Comparison of ENCODE assay signal across 21 cellular contexts in genomic region chr16:53059672-53060071, GRCh38. TPM values are rescaled to one million over a fixed set of nuclear protein-coding genes. Genes with fewer than 3 reads are reported as not detected.
"Had no signal": no experiment of that assay in that cellular context is flagged by ENCODE, and none has a peak within 500 bp of the region (broad histone marks: within the 10 kb centered on the region; RNA-seq: fewer than 3 reads in every experiment).

No MANE protein-coding gene starts in this region.

- H3K9me3 Mint-ChIP-seq: activated naive CD8-positive, alpha-beta T cell treated with anti-CD3 and anti-CD28 coated beads for 36 hours; effector memory CD8-positive, alpha-beta T cell; naive thymus-derived CD8-positive, alpha-beta T cell; stimulated activated effector memory CD8-positive, alpha-beta T cell treated with anti-CD3 and anti-CD28 coated beads, Interleukin-12 subunit alpha, Interleukin-12 subunit beta, amount 100 ng/mL, for 72 hours; T-cell; T-helper 2 cell treated with Interferon-gamma antibody and Interleukin-4, amounts not matched to agents 5 μg/mL and 100 μg/mL, for 36 hours had no signal

- H3K4me3 ChIP-seq: dorsolateral prefrontal cortex, stomach, suprapubic skin, tibial nerve had no signal

- H3K27me3 ChIP-seq: dorsolateral prefrontal cortex, stomach, suprapubic skin, tibial nerve had no signal

- H3K36me3 Mint-ChIP-seq: activated naive CD8-positive, alpha-beta T cell treated with anti-CD3 and anti-CD28 coated beads for 36 hours; naive thymus-derived CD8-positive, alpha-beta T cell; stimulated activated effector memory CD8-positive, alpha-beta T cell treated with anti-CD3 and anti-CD28 coated beads, Interleukin-12 subunit alpha, Interleukin-12 subunit beta, amount 100 ng/mL, for 72 hours; T-cell had no signal

- H3K27ac Mint-ChIP-seq: activated naive CD8-positive, alpha-beta T cell treated with anti-CD3 and anti-CD28 coated beads for 36 hours; T-helper 2 cell treated with Interferon-gamma antibody and Interleukin-4, amounts not matched to agents 5 μg/mL and 100 μg/mL, for 36 hours had no signal

- H3K9me3 ChIP-seq: stomach, suprapubic skin, tibial nerve had no signal

- ATAC-seq: effector memory CD8-positive, alpha-beta T cell; esophagus mucosa; naive thymus-derived CD8-positive, alpha-beta T cell; stimulated activated effector memory CD8-positive, alpha-beta T cell treated with anti-CD3 and anti-CD28 coated beads, Interleukin-12 subunit alpha, Interleukin-12 subunit beta, amount 100 ng/mL, for 72 hours; T-cell had no signal

- H3K27me3 Mint-ChIP-seq: activated naive CD8-positive, alpha-beta T cell treated with anti-CD3 and anti-CD28 coated beads for 36 hours; effector memory CD8-positive, alpha-beta T cell; naive thymus-derived CD8-positive, alpha-beta T cell; T-cell had no signal

- H3K36me3 ChIP-seq: stomach, suprapubic skin, tibial nerve had no signal

- H3K27ac ChIP-seq: dorsolateral prefrontal cortex, suprapubic skin, tibial nerve had no signal

- DNase-seq: activated CD8-positive, alpha-beta memory T cell treated with anti-CD3 and anti-CD28 coated beads, Interleukin-2, amount 50 U/mL, for 48 hours; activated naive CD4-positive, alpha-beta T cell treated with Interleukin-2 at 50 U/mL for 16 hours; activated naive CD8-positive, alpha-beta T cell treated with anti-CD3 and anti-CD28 coated beads for 36 hours; activated T-cell treated with anti-CD3 and anti-CD28 coated beads, Interleukin-2, amount 50 U/mL, for 48 hours; central memory CD4-positive, alpha-beta T cell; dorsolateral prefrontal cortex; effector memory CD8-positive, alpha-beta T cell; glutamatergic neuron; hippocampal formation; kidney glomerular epithelial cell; naive thymus-derived CD8-positive, alpha-beta T cell; retina; stimulated activated CD4-positive, alpha-beta T cell treated with anti-CD3 and anti-CD28 coated beads, Interleukin-12 subunit alpha, Interleukin-12 subunit beta, amount 100 ng/mL, for 4 hours; stimulated activated CD4-positive, alpha-beta T cell treated with anti-CD3 and anti-CD28 coated beads, Interleukin-1b, Interleukin-23, amount 100 ng/mL, for 48 hours; stomach; T-cell had no signal

- H3K4me3 Mint-ChIP-seq: activated naive CD8-positive, alpha-beta T cell treated with anti-CD3 and anti-CD28 coated beads for 36 hours; naive thymus-derived CD8-positive, alpha-beta T cell; stimulated activated effector memory CD8-positive, alpha-beta T cell treated with anti-CD3 and anti-CD28 coated beads, Interleukin-12 subunit alpha, Interleukin-12 subunit beta, amount 100 ng/mL, for 72 hours; T-cell; T-helper 2 cell treated with Interferon-gamma antibody and Interleukin-4, amounts not matched to agents 5 μg/mL and 100 μg/mL, for 36 hours had no signal

RNA-seq across cellular contexts. Expression of gene CHD9NB, which starts 7.0 kb away (rescaled TPM):
- total RNA-seq: naive thymus-derived CD8-positive, alpha-beta T cell; T-cell had no signal
- polyA plus RNA-seq: naive thymus-derived CD8-positive, alpha-beta T cell had no signal
